In genomic region chr12:130013771-130014484, GRCh38 we compare ENCODE assay signal across 9 cellular contexts.
DNase-seq lines count a peak whose midpoint lies in the region; ATAC-seq and TF ChIP-seq lines count a peak whose summit lies in the region.
"Had no signal": no experiment of that assay in that cellular context is flagged by ENCODE, and none has a peak within 500 bp of the region (broad histone marks: within the 10 kb centered on the region; RNA-seq: fewer than 3 reads in every experiment).

No MANE protein-coding gene starts in this region.

- peaks cover 15% of the 10 kb centered on the region for H3K9me3 Mint-ChIP-seq in GM23338
- H3K9me3 Mint-ChIP-seq: T-helper 1 cell treated with Interleukin-12 subunit alpha and Interleukin-12 subunit beta and Interleukin-4 antibody, amounts not matched to agents 30 μg/mL and 1 μg/mL, for 36 hours had no signal

- no peak overlapping the region for H3K4ac ChIP-seq in neuronal stem cell (ENCODE audit: low read length)

- H3K9me3 ChIP-seq in DND-41 (ENCODE audit: insufficient read depth, low read length, severe bottlenecking) (peaks cover 3% of the 10 kb centered on the region), neuronal stem cell (replicated peaks in 1 of 2; ENCODE audit: control insufficient read depth in 2 of 2, insufficient read depth in 1 of 2, low read depth in 1 of 2, low read length in 2 of 2) (peaks cover 0 to 1% of the 10 kb centered on the region in 2 donors)

- no peaks in the 10 kb centered on the region for H3K79me1 ChIP-seq in neuronal stem cell (ENCODE audit: low read depth, low read length)

- no CpG with 5 or more reads among the region's 36 CpGs for WGBS in neuronal stem cell (ENCODE audit: extremely low coverage in 2 of 2, insufficient read length in 2 of 2, insufficient replicate concordance in 1 of 2), 2 donors

- H3K27ac ChIP-seq in DND-41 (ENCODE audit: low read length) (no peak overlapping the region), GM23338 (ENCODE audit: low read depth) (no peak overlapping the region), neuronal stem cell (replicated peaks; ENCODE audit: low read length) (no peak overlapping the region)

- H4K20me1 ChIP-seq in DND-41 (ENCODE audit: insufficient read depth, low read length) (no peaks in the 10 kb centered on the region), GM23338 (replicated peaks; ENCODE audit: insufficient read depth) (no peaks in the 10 kb centered on the region)

- H3K4me3 ChIP-seq in DND-41 (ENCODE audit: low read depth in 1 of 2, low read length in 2 of 2) (no peak overlapping the region), GM23338 (peak overlapping the region; percentile 35; the same call in 1 of the 2 replicates), fibroblast of mammary gland (ENCODE audit: control insufficient read depth, low read depth, low read length) (no peak overlapping the region), neuronal stem cell (ENCODE audit: low read length in 2 of 2) (no peak overlapping the region)

- TF ChIP-seq CTCF in DND-41 (IDR thresholded peaks at IDR 0.05; ENCODE audit: borderline replicate concordance, extremely low read depth, low read length, poor library complexity, severe bottlenecking) (peak; percentile 48), GM23338 (conservative IDR thresholded peaks at IDR 0.05; ENCODE audit: low read depth in 2 of 2) (peak; percentile 49 to 83), fibroblast of mammary gland (conservative IDR thresholded peaks at IDR 0.05; ENCODE audit: control insufficient read depth, insufficient read depth, low read depth, low read length) (peak; percentile 58)

- H3K4me2 ChIP-seq in DND-41 (ENCODE audit: insufficient read depth, low read length) (no peak overlapping the region), GM23338 (peak overlapping the region; percentile 55; the same call in 1 of the 2 replicates), neuronal stem cell (ENCODE audit: insufficient read depth, low read length, poor library complexity, severe bottlenecking) (no peak overlapping the region)

- no peak overlapping the region for H2BK15ac ChIP-seq in neuronal stem cell (ENCODE audit: low read length)

- no peak overlapping the region for H3K27ac Mint-ChIP-seq in GM23338
- H3K27ac Mint-ChIP-seq: T-helper 1 cell treated with Interleukin-12 subunit alpha and Interleukin-12 subunit beta and Interleukin-4 antibody, amounts not matched to agents 30 μg/mL and 1 μg/mL, for 36 hours had no signal

- H2BK12ac ChIP-seq in neuronal stem cell (ENCODE audit: low read length): no peak overlapping the region

- H3K18ac ChIP-seq in neuronal stem cell (ENCODE audit: low read length): no peak overlapping the region

- H3K23ac ChIP-seq in neuronal stem cell (ENCODE audit: low read depth, low read length, poor library complexity): no peak overlapping the region

- H3K4me1 Mint-ChIP-seq in GM23338: no peaks in the 10 kb centered on the region

- H2BK120ac ChIP-seq in neuronal stem cell (ENCODE audit: low read depth, low read length): no peak overlapping the region

- H3K14ac ChIP-seq in neuronal stem cell (ENCODE audit: low read length): no peak overlapping the region

- H3K27me3 ChIP-seq in DND-41 (ENCODE audit: insufficient read depth, low read length, poor library complexity) (no peaks in the 10 kb centered on the region), GM23338 (ENCODE audit: insufficient read depth) (peaks cover 8% of the 10 kb centered on the region), neuronal stem cell (ENCODE audit: control insufficient read depth in 3 of 3, insufficient read depth in 3 of 3, low read depth in 1 of 3, low read length in 3 of 3) (peaks cover 0 to 5% (median 3%) of the 10 kb centered on the region in 3 experiments)

- H2AFZ ChIP-seq in DND-41 (ENCODE audit: low read depth, low read length): no peak overlapping the region
- H2AFZ ChIP-seq in GM23338: 0 out of 2 replicates have a peak overlapping the region, but pooled peaks have one; percentile 72
- H2AFZ ChIP-seq in neuronal stem cell (ENCODE audit: low read length): no peak overlapping the region

- no peaks in the 10 kb centered on the region for H3K36me3 ChIP-seq in DND-41 (ENCODE audit: insufficient read depth, low read length)
- H3K36me3 ChIP-seq in GM23338 (ENCODE audit: insufficient read depth): no peaks in the 10 kb centered on the region; the same call in 1 of the 2 replicates
- H3K36me3 ChIP-seq in neuronal stem cell (replicated peaks in 1 of 2; ENCODE audit: control insufficient read depth in 2 of 2, insufficient read depth in 2 of 2, low read length in 2 of 2): no peaks in the 10 kb centered on the region

- no peak overlapping the region for H2AK5ac ChIP-seq in neuronal stem cell (ENCODE audit: low read depth, low read length)

- no peaks in the 10 kb centered on the region for H3K9me2 ChIP-seq in GM23338 (ENCODE audit: insufficient read depth)

- no peak overlapping the region for H2BK5ac ChIP-seq in neuronal stem cell (ENCODE audit: low read length)

- H4K8ac ChIP-seq in neuronal stem cell (ENCODE audit: low read depth, low read length): no peak overlapping the region

- peaks cover 3% of the 10 kb centered on the region for H3K27me3 Mint-ChIP-seq in GM23338 (ENCODE audit: insufficient read depth, low read depth, poor library complexity)

- no peak overlapping the region for H3K9ac ChIP-seq in DND-41 (ENCODE audit: low read depth, low read length)
- H3K9ac ChIP-seq in neuronal stem cell (ENCODE audit: low read depth, low read length, poor library complexity): no peak overlapping the region

- H4K91ac ChIP-seq in neuronal stem cell (ENCODE audit: low read depth, low read length, poor library complexity): no peak overlapping the region

- no peak for ATAC-seq in DND-41 (ENCODE audit: insufficient read depth, low read depth)
- ATAC-seq in GM23338: no peak
- no peak for ATAC-seq in GM19455 (IDR thresholded peaks at IDR 0.05; ENCODE audit: unreplicated experiment)

- no peak for DNase-seq in DND-41
- peak; percentile 81 for DNase-seq in GM23338 (ENCODE audit: low spot score)
- DNase-seq in NCI-H1417 treated with DMSO at 0.1 percent for 48 hours (lab: John Stamatoyannopoulos, UW): peak; percentile 7
- peak; percentile 31 to 51 for DNase-seq in activated CD4-positive, alpha-beta T cell treated with anti-CD3 and anti-CD28 coated beads, Interleukin-2, amount 50 U/mL, for 48 hours
- DNase-seq in fibroblast of mammary gland (ENCODE audit: low read depth): peak; percentile 25
- DNase-seq in neuronal stem cell (ENCODE audit: low spot score): peak; percentile 59
- DNase-seq in ureter (ENCODE audit: low spot score): no peak

- no peaks in the 10 kb centered on the region for H3F3A ChIP-seq in GM23338 (replicated peaks; ENCODE audit: low read depth)

- no peak overlapping the region for H3K4me3 Mint-ChIP-seq in GM23338
- H3K4me3 Mint-ChIP-seq: T-helper 1 cell treated with Interleukin-12 subunit alpha and Interleukin-12 subunit beta and Interleukin-4 antibody, amounts not matched to agents 30 μg/mL and 1 μg/mL, for 36 hours had no signal

- H3K79me2 ChIP-seq in DND-41 (ENCODE audit: insufficient read depth, low read length) (no peaks in the 10 kb centered on the region), GM23338 (replicated peaks; ENCODE audit: insufficient read depth) (no peaks in the 10 kb centered on the region)

- peaks cover 34% of the 10 kb centered on the region for H3K36me3 Mint-ChIP-seq in GM23338 (ENCODE audit: low read depth)

- H3K4me1 ChIP-seq in DND-41 (ENCODE audit: insufficient read depth, low read length) (no peaks in the 10 kb centered on the region), GM23338 (ENCODE audit: insufficient read depth) (no peaks in the 10 kb centered on the region), neuronal stem cell (ENCODE audit: control insufficient read depth in 2 of 2, insufficient read depth in 1 of 2, low read depth in 1 of 2, low read length in 2 of 2) (peaks cover 0 to 10% of the 10 kb centered on the region in 2 donors)

TF ChIP-seq in GM23338, 12 proteins besides CTCF, POLR2A, EP300 and RAD21 (continues in another document):
- no peak for TF ChIP-seq STAT1 (IDR thresholded peaks at IDR 0.05; ENCODE audit: unreplicated experiment)
- TF ChIP-seq ZNF114 (CRISPR knock-in tag; IDR thresholded peaks at IDR 0.05): no peak
- TF ChIP-seq, protein P1, sequence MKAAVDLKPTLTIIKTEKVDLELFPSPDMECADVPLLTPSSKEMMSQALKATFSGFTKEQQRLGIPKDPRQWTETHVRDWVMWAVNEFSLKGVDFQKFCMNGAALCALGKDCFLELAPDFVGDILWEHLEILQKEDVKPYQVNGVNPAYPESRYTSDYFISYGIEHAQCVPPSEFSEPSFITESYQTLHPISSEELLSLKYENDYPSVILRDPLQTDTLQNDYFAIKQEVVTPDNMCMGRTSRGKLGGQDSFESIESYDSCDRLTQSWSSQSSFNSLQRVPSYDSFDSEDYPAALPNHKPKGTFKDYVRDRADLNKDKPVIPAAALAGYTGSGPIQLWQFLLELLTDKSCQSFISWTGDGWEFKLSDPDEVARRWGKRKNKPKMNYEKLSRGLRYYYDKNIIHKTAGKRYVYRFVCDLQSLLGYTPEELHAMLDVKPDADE (IDR thresholded peaks at IDR 0.05): no peak
- TF ChIP-seq EZH2phosphoT487 (IDR thresholded peaks at IDR 0.05; ENCODE audit: unreplicated experiment): no peak
- TF ChIP-seq ZNF331 (CRISPR knock-in tag; IDR thresholded peaks at IDR 0.05; ENCODE audit: low read depth): no peak
- TF ChIP-seq NANOG (IDR thresholded peaks at IDR 0.05; ENCODE audit: borderline replicate concordance): no peak
- TF ChIP-seq POLR2AphosphoS5 (IDR thresholded peaks at IDR 0.05; ENCODE audit: low read depth): no peak
- TF ChIP-seq EZH2 (IDR thresholded peaks at IDR 0.05; ENCODE audit: low read depth, unreplicated experiment): no peak
- TF ChIP-seq JUNB (IDR thresholded peaks at IDR 0.05; ENCODE audit: unreplicated experiment): no peak
- no peak for TF ChIP-seq CREB1 (CRISPR knock-in tag; IDR thresholded peaks at IDR 0.05; ENCODE audit: low read depth)

Comparison
In these comparisons a context has a peak if more than half of its experiments do, and no peak if none do; other contexts are left out.
1. DNase-seq: peak in GM23338 (single experiment), NCI-H1417 treated with DMSO at 0.1 percent for 48 hours (single experiment), activated CD4-positive, alpha-beta T cell treated with anti-CD3 and anti-CD28 coated beads, Interleukin-2, amount 50 U/mL, for 48 hours (2 of 2), fibroblast of mammary gland (single experiment) and neuronal stem cell (single experiment); none in DND-41 (single experiment) and ureter (single experiment).
2. Peak in every context shown above with its lines, with median percentiles within 50 percentile points of each other: CTCF ChIP-seq.